9 cellular contexts compared by ENCODE assay signal in the genomic region with DNA sequence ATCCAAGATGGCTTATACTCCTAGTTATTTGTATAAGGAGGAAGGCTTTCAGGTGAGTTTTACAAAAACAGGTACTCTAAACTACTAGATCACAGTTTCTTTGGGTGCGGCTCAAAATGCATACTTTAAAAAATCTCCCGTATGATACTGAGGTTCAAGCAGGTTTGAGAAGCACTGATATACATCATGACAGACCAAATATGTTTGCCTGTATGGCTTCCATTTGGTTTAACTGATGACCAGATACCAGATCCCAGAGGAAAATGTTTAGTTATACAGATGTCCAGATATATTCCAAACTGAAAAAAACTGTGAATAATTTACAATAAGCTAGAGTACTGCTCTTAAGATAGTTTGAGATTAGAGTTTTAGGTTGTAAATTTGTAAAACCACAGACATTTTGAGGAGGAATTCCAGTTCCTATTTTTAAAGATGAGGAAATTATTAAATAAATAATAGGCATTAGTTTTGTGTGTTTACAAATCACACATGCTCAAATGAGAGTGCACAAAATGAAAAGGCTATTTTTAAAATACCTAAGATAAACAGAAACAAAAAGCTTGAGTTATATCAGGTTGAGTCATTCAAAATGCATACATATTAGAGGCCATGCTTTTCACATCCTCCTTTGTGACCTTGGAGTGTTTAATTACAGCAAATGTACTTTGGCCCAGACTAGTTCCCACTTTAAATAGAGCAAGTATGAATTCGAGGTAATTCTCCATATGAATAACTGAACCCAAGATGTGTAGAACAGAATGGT.
DNase-seq lines count a peak whose midpoint lies in the region; ATAC-seq and TF ChIP-seq lines count a peak whose summit lies in the region.
"Had no signal": no experiment of that assay in that cellular context is flagged by ENCODE, and none has a peak within 500 bp of the region (broad histone marks: within the 10 kb centered on the region; RNA-seq: fewer than 3 reads in every experiment).

No MANE protein-coding gene starts in this region.

- peaks cover 0 to 19% (median 9%) of the 10 kb centered on the region in 5 donors for H3K4me1 ChIP-seq in subcutaneous abdominal adipose tissue (ENCODE audit: control insufficient read depth in 5 of 5, insufficient read depth in 5 of 5, low read length in 5 of 5)

- no peak overlapping the region for H3K27ac Mint-ChIP-seq in T-cell

- peak; percentile 37 for DNase-seq in NCI-H1105 treated with DMSO at 0.1 percent for 48 hours (lab: John Stamatoyannopoulos, UW)
- DNase-seq in NCI-H1105 (lab: John Stamatoyannopoulos, UW), result no peak
- DNase-seq in NOMO-1 (lab: John Stamatoyannopoulos, UW; ENCODE audit: unreplicated experiment in 2 of 2), result peak; percentile 64 to 92
- DNase-seq in fibroblast of mammary gland (ENCODE audit: low read depth), result peak; percentile 45
- DNase-seq in T-cell, result no peak
- DNase-seq: activated naive CD4-positive, alpha-beta T cell had no signal

- no peaks in the 10 kb centered on the region for H3K4me1 Mint-ChIP-seq in T-cell

- no peaks in the 10 kb centered on the region for H3K36me3 ChIP-seq in subcutaneous abdominal adipose tissue (ENCODE audit: control insufficient read depth in 5 of 5, insufficient read depth in 5 of 5, low read length in 5 of 5)

- ATAC-seq in HG02623 (IDR thresholded peaks at IDR 0.05; ENCODE audit: unreplicated experiment) (no peak), HG03565 (IDR thresholded peaks at IDR 0.05; ENCODE audit: unreplicated experiment) (no peak), T-cell (replicated peaks in 1 of 4) (no peak)

- no peak overlapping the region for H3K4me3 Mint-ChIP-seq in T-cell

- H3K9me3 ChIP-seq in subcutaneous abdominal adipose tissue (ENCODE audit: control insufficient read depth in 5 of 5, low read length in 5 of 5), result no peaks in the 10 kb centered on the region

- H3K4me3 ChIP-seq in fibroblast of mammary gland (ENCODE audit: control insufficient read depth, low read depth, low read length) (no peak overlapping the region), subcutaneous abdominal adipose tissue (ENCODE audit: low read depth in 1 of 5, low read length in 5 of 5) (no peak overlapping the region)

- no peak for TF ChIP-seq CTCF in fibroblast of mammary gland (conservative IDR thresholded peaks at IDR 0.05; ENCODE audit: control insufficient read depth, insufficient read depth, low read depth, low read length)

- H3K36me3 Mint-ChIP-seq in T-cell, result no peaks in the 10 kb centered on the region

- H3K27me3 Mint-ChIP-seq in T-cell, result no peaks in the 10 kb centered on the region

- H3K9me3 Mint-ChIP-seq in T-cell, result peaks cover 4 to 19% (median 10%) of the 10 kb centered on the region in 3 donors

- no peaks in the 10 kb centered on the region for H3K27me3 ChIP-seq in subcutaneous abdominal adipose tissue (ENCODE audit: control insufficient read depth in 5 of 5, insufficient read depth in 4 of 5, low read length in 5 of 5)

- peak overlapping the region; percentile 59 for H3K27ac ChIP-seq in subcutaneous abdominal adipose tissue (ENCODE audit: low read depth, low read length)

- H3K9ac ChIP-seq in subcutaneous abdominal adipose tissue (ENCODE audit: low read length in 5 of 5), result no peak overlapping the region

- POLR2A ChIA-PET in T-cell (lab: Charles Lee), result no interaction called here

- CTCF ChIA-PET in T-cell (lab: Charles Lee), result no interaction called here

Comparison
In these comparisons a context has a peak if more than half of its experiments do, and no peak if none do; other contexts are left out.
1. DNase-seq: peak in NCI-H1105 treated with DMSO at 0.1 percent for 48 hours (single experiment), NOMO-1 (2 of 2) and fibroblast of mammary gland (single experiment); none in NCI-H1105 (single experiment) and T-cell (0 of 34).